8 cellular contexts compared by ENCODE assay signal in the genomic region with DNA sequence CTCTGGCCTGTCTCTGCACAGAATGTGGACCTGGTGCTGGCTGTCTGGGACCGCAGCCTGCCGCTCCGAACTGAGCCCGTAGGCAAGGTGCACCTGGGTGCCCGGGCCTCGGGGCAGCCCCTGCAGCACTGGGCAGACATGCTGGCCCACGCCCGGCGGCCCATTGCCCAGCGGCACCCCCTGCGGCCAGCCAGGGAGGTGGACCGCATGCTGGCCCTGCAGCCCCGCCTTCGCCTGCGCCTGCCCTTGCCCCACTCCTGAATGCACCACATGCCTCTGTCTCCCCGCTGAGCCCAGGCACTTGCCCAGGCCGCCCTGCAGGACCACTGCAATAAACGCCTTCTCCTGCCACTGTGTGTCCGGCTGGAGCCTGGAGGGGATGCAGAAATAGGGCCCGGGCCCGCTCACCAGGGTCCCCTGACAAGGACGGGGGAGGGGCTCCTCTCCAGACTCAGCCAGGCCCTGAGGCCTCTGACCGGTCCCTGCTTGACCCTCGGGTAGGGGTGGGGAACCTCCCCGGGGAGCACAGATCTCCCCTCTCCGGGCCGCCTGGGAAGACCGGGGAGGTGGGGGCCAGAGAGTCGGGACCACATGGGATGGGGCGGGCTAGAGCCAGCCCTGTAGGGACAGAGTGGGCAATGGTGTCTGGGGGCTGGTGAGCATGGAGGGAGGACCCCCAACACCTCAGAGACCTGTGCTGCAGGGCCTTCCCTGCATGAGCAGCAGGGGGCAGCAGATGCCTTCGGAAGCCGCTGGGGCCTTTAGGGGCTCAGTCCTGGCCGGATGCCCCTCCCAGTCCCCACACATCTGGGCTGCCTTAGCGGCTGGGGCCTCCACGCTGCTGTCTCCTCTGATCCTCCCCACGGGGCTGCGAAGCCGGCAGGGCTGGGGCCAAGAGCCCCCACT. TPM values are rescaled to one million over a fixed set of nuclear protein-coding genes. Genes with fewer than 3 reads are reported as not detected.
A peak's percentile ranks its signal among the peaks of the same experiment; 100 is the strongest.
DNase-seq lines count a peak whose midpoint lies in the region; ATAC-seq and TF ChIP-seq lines count a peak whose summit lies in the region.

No MANE protein-coding gene starts in this region.

- H3K9me3 Mint-ChIP-seq in activated B cell treated with CpG ODN at 0.5 μM for 24 hours: no peaks in the 10 kb centered on the region

- H3K36me3 ChIP-seq in Karpas-422 (ENCODE audit: insufficient read depth, low read length) (no peaks in the 10 kb centered on the region), mammary epithelial cell (ENCODE audit: insufficient read depth, low read length) (peaks cover 8% of the 10 kb centered on the region), right lobe of liver (no peaks in the 10 kb centered on the region)

- no peaks in the 10 kb centered on the region for H3K36me3 Mint-ChIP-seq in activated B cell treated with CpG ODN at 0.5 μM for 24 hours (ENCODE audit: low read depth)

- no peaks in the 10 kb centered on the region for H3K79me2 ChIP-seq in Karpas-422 (ENCODE audit: low read length)
- peaks cover 38% of the 10 kb centered on the region for H3K79me2 ChIP-seq in mammary epithelial cell (ENCODE audit: insufficient read depth, low read length)

- dilution Hi-C loops in mammary epithelial cell (cut with HindIII; ENCODE audit: low sequenced_read_pairs): no loop called here

- intact Hi-C loops in activated B cell treated with CpG ODN at 0.5 μM for 24 hours (cut with micrococcal nuclease): loop anchor here (1.0 kb wide), 3 partner anchors 45 to 314 kb away; no protein-coding TSS in a partner anchor
- intact Hi-C loops in mammary epithelial cell (cut with micrococcal nuclease): loop anchor here (1.0 to 10.0 kb wide), 4 partner anchors 40 to 314 kb away; no protein-coding TSS in a partner anchor
- intact Hi-C loops in right lobe of liver (cut with DNase I): loop anchor here in 1 of 2 donors (10.0 kb wide), 1 partner anchor 317 kb away; no protein-coding TSS in a partner anchor

- no peak overlapping the region for H3K27ac ChIP-seq in Karpas-422 (ENCODE audit: low read length)
- no peak overlapping the region for H3K27ac ChIP-seq in mammary epithelial cell (ENCODE audit: insufficient read depth, low read depth, low read length)
- no peak overlapping the region for H3K27ac ChIP-seq in right lobe of liver

- BruUV-seq in mammary epithelial cell (replicated peaks; lab: Mats Ljungman, UMichigan): no TSS peak

- H3K9me3 ChIP-seq in Karpas-422 (ENCODE audit: low read length): no peaks in the 10 kb centered on the region
- H3K9me3 ChIP-seq in mammary epithelial cell (replicated peaks; ENCODE audit: insufficient read depth, low read length): no peaks in the 10 kb centered on the region
- H3K9me3 ChIP-seq in right lobe of liver: no peaks in the 10 kb centered on the region

- peak; percentile 70 for ATAC-seq in GM19438 (IDR thresholded peaks at IDR 0.05; ENCODE audit: low read depth, unreplicated experiment)
- peak; percentile 80 for ATAC-seq in activated B cell treated with CpG ODN at 0.5 μM for 24 hours (ENCODE audit: low read depth)
- ATAC-seq in right lobe of liver: peak; percentile 31 to 54 (median 34)

- TF ChIP-seq CTCF in activated B cell treated with CpG ODN at 0.5 μM for 24 hours (IDR thresholded peaks at IDR 0.05) (peak; percentile 83), mammary epithelial cell (conservative IDR thresholded peaks at IDR 0.05 in 1 of 2, IDR thresholded peaks at IDR 0.05 in 1 of 2; ENCODE audit: extremely low read depth in 1 of 2, insufficient read depth in 1 of 2, low read depth in 1 of 2, low read length in 2 of 2) (peak; percentile 69 to 88), right lobe of liver (IDR thresholded peaks at IDR 0.05) (peak; percentile 76 to 80 (median 78))

- H3K27me3 Mint-ChIP-seq in activated B cell treated with CpG ODN at 0.5 μM for 24 hours: peaks cover 3% of the 10 kb centered on the region

- CTCF ChIA-PET in activated B cell treated with CpG ODN at 0.5 μM for 24 hours (lab: Charles Lee) (interaction anchor here (1.3 to 1.7 kb wide), 4 partner anchors 45 to 314 kb away, joined by 5 to 10 read pairs (median 7); no protein-coding TSS in a partner anchor), mammary epithelial cell (lab: Charles Lee; ENCODE audit: low non-redundant PET) (interaction anchor here (1.0 to 1.3 kb wide), 2 partner anchors 144 to 185 kb away, joined by 9 to 14 read pairs; no protein-coding TSS in a partner anchor)

- TF ChIP-seq POLR2A in right lobe of liver (IDR thresholded peaks at IDR 0.05): no peak

- H3K4me1 ChIP-seq in Karpas-422 (ENCODE audit: low read length): peaks cover 26% of the 10 kb centered on the region
- peaks cover 62% of the 10 kb centered on the region for H3K4me1 ChIP-seq in mammary epithelial cell (ENCODE audit: insufficient read depth, low read length)
- peaks cover 0 to 9% (median 0%) of the 10 kb centered on the region in 4 donors for H3K4me1 ChIP-seq in right lobe of liver

- no peaks in the 10 kb centered on the region for H3K27me3 ChIP-seq in Karpas-422 (ENCODE audit: low read length)
- no peaks in the 10 kb centered on the region for H3K27me3 ChIP-seq in mammary epithelial cell (ENCODE audit: insufficient read depth, low read length)
- no peaks in the 10 kb centered on the region for H3K27me3 ChIP-seq in right lobe of liver

- DNase-seq in CD1c-positive myeloid dendritic cell (ENCODE audit: extremely low spot score): peak; percentile 70
- peak; percentile 95 for DNase-seq in Karpas-422
- DNase-seq in activated B cell treated with CpG ODN at 0.5 μM for 24 hours: peak; percentile 76
- DNase-seq in mammary epithelial cell: no peak
- DNase-seq in right lobe of liver: peak in 2 of 3 donors; percentile 65 to 74
- peak; percentile 58 to 60 for DNase-seq in stimulated activated CD8-positive, alpha-beta memory T cell treated with anti-CD3 and anti-CD28 coated beads, Interleukin-15, amount 100 ng/mL, for 4 hours (ENCODE audit: low read depth in 2 of 2)
- no peak for DNase-seq in NCI-H128 (lab: John Stamatoyannopoulos, UW; ENCODE audit: unreplicated experiment)

- H3K27ac Mint-ChIP-seq in activated B cell treated with CpG ODN at 0.5 μM for 24 hours: no peak overlapping the region

- H4K20me1 ChIP-seq in Karpas-422 (ENCODE audit: insufficient read depth, low read depth, low read length) (no peaks in the 10 kb centered on the region; the same call in 1 of the 2 replicates), mammary epithelial cell (ENCODE audit: insufficient read depth, low read length) (no peaks in the 10 kb centered on the region)

- peaks cover 29% of the 10 kb centered on the region for H3K4me1 Mint-ChIP-seq in activated B cell treated with CpG ODN at 0.5 μM for 24 hours

- H3K9ac ChIP-seq in Karpas-422 (ENCODE audit: low read length) (0 out of 2 replicates have a peak overlapping the region, but pooled peaks have one; percentile 25), mammary epithelial cell (ENCODE audit: insufficient read depth, low read length) (peak overlapping the region; percentile 28)

- H3K4me2 ChIP-seq in Karpas-422 (ENCODE audit: low read depth, low read length, poor library complexity, severe bottlenecking) (no peak overlapping the region), mammary epithelial cell (ENCODE audit: insufficient read depth, low read depth, low read length) (peak overlapping the region; percentile 99)

- no peak overlapping the region for H3K4me3 Mint-ChIP-seq in activated B cell treated with CpG ODN at 0.5 μM for 24 hours

- H3K4me3 ChIP-seq in Karpas-422 (ENCODE audit: low read length) (no peak overlapping the region), mammary epithelial cell (replicated peaks in 1 of 3; ENCODE audit: insufficient read depth in 1 of 3, low read depth in 2 of 3, low read length in 3 of 3) (peak overlapping the region; percentile 13 to 69 (median 64)), right lobe of liver (no peak overlapping the region)

- H2AFZ ChIP-seq in Karpas-422 (ENCODE audit: low read length) (no peak overlapping the region), mammary epithelial cell (ENCODE audit: low read depth, low read length) (no peak overlapping the region)

- no peaks in the 10 kb centered on the region for H3K9me2 ChIP-seq in Karpas-422 (replicated peaks; ENCODE audit: insufficient read depth, low read length)

- in situ Hi-C loops in mammary epithelial cell (cut with MboI; ENCODE audit: low sequenced_read_pairs in 2 of 2): loop anchor here in 1 of 2 donors (5.0 to 10.0 kb wide), 2 partner anchors 93 to 140 kb away; partner anchors contain the start of gene KRTAP5-6

- WGBS in mammary epithelial cell (ENCODE audit: low coverage, missing lambda C conversion rate): 19% methylated on average over 24 of the region's 38 CpGs
- 10% methylated on average over 4 of the region's 38 CpGs for WGBS in right lobe of liver (ENCODE audit: insufficient coverage, low coverage, low lambda C conversion rate, missing lambda C conversion rate)

- POLR2A ChIA-PET in activated B cell treated with CpG ODN at 0.5 μM for 24 hours (lab: Charles Lee): no interaction called here

RNA-seq across cellular contexts. Expression of gene TNNI2, which starts 1.4 kb away (rescaled TPM):
- 0.36 TPM in 1 of 2 replicates, not detected in the other for total RNA-seq in Karpas-422 (2014; rRNA removed; shearing (Covaris generic); ENCODE audit: low replicate concordance)
- total RNA-seq in activated B cell treated with CpG ODN at 0.5 μM for 24 hours (1.0 and 1.5 TPM in 2 replicates), mammary epithelial cell (10 to 100 TPM in 1 of 2 donors, 1 to 10 TPM in 1; 8.8 to 44.7 TPM), right lobe of liver (1 to 10 TPM in 2 of 6 experiments, under 1 TPM in 1, not detected in 3; 0.31 to 1.9 (median 1.1) TPM)
- 34.8 TPM for polyA plus RNA-seq in mammary epithelial cell
- polyA minus RNA-seq in mammary epithelial cell: 4.3 TPM

RNA-seq across cellular contexts. Expression of gene SYT8, which starts 2.6 kb away (rescaled TPM):
- total RNA-seq in Karpas-422 (2014; rRNA removed; shearing (Covaris generic); ENCODE audit: low replicate concordance): 0.29 TPM in 1 of 2 replicates, not detected in the other
- total RNA-seq in activated B cell treated with CpG ODN at 0.5 μM for 24 hours: not detected in 2 replicates
- total RNA-seq in mammary epithelial cell: 100 to 1,000 TPM; 103 to 209 TPM
- polyA plus RNA-seq in mammary epithelial cell: 57.2 TPM
- 4.9 TPM for polyA minus RNA-seq in mammary epithelial cell
- total RNA-seq in right lobe of liver: under 1 TPM in 1 of 6 experiments, not detected in 5; 0.68 TPM

RNA-seq across cellular contexts. Expression of gene LSP1, which starts 15.5 kb away (rescaled TPM):
- 46.9 and 115 TPM in 2 replicates for total RNA-seq in Karpas-422 (2014; rRNA removed; shearing (Covaris generic); ENCODE audit: low replicate concordance)
- 301 and 303 TPM in 2 replicates for total RNA-seq in activated B cell treated with CpG ODN at 0.5 μM for 24 hours
- 1 to 10 TPM in 1 of 2 donors, under 1 TPM in 1; 0.17 to 2.0 TPM for total RNA-seq in mammary epithelial cell
- polyA plus RNA-seq in mammary epithelial cell: not detected
- polyA minus RNA-seq in mammary epithelial cell: not detected
- 10 to 100 TPM in 3 of 6 experiments, 1 to 10 TPM in 3; 2.3 to 20.6 (median 8.8) TPM for total RNA-seq in right lobe of liver

RNA-seq across cellular contexts. Expression of gene PRR33, which starts 54.3 kb away (rescaled TPM):
- not detected in 2 replicates for total RNA-seq in Karpas-422 (2014; rRNA removed; shearing (Covaris generic); ENCODE audit: low replicate concordance)
- total RNA-seq in activated B cell treated with CpG ODN at 0.5 μM for 24 hours (0.16 TPM in 1 of 2 replicates, not detected in the other), mammary epithelial cell (not detected), right lobe of liver (not detected)
- not detected for polyA plus RNA-seq in mammary epithelial cell
- polyA minus RNA-seq in mammary epithelial cell: not detected

Comparison
In these comparisons a context has a peak if more than half of its experiments do, and no peak if none do; other contexts are left out.
1. DNase-seq: peak in CD1c-positive myeloid dendritic cell (single experiment), Karpas-422 (single experiment), activated B cell treated with CpG ODN at 0.5 μM for 24 hours (single experiment), right lobe of liver (2 of 3) and stimulated activated CD8-positive, alpha-beta memory T cell treated with anti-CD3 and anti-CD28 coated beads, Interleukin-15, amount 100 ng/mL, for 4 hours (2 of 2); none in mammary epithelial cell (single experiment) and NCI-H128 (single experiment).
2. H3K4me3 ChIP-seq: peak in mammary epithelial cell (3 of 3); none in Karpas-422 (single experiment) and right lobe of liver (0 of 3).
3. RNA of gene SYT8, which starts 2.6 kb away (total RNA-seq): 103 to 209 TPM in mammary epithelial cell; 0.68 TPM in right lobe of liver, 0.29 TPM in Karpas-422 and not detected in activated B cell treated with CpG ODN at 0.5 μM for 24 hours; every median in the first group is over 10 times any median in the second.
4. Peak in every context shown above with its lines, with median percentiles within 50 percentile points of each other: ATAC-seq and CTCF ChIP-seq.